17 cellular contexts compared by ENCODE assay signal in genomic region chr14:31070431-31070830, GRCh38. TPM values are rescaled to one million over a fixed set of nuclear protein-coding genes. Genes with fewer than 3 reads are reported as not detected.
A peak's percentile ranks its signal among the peaks of the same experiment; 100 is the strongest.
DNase-seq lines count a peak whose midpoint lies in the region; TF ChIP-seq lines count a peak whose summit lies in the region.
"Had no signal": no experiment of that assay in that cellular context is flagged by ENCODE, and none has a peak within 500 bp of the region (broad histone marks: within the 10 kb centered on the region; RNA-seq: fewer than 3 reads in every experiment).

No MANE protein-coding gene starts in this region.

- peak overlapping the region; percentile 41 for H3K27ac ChIP-seq in mesodermal cell (ENCODE audit: low read depth, low read length, severe bottlenecking)
- H3K27ac ChIP-seq: esophagus squamous epithelium, neural progenitor cell had no signal

- WGBS in mesodermal cell (ENCODE audit: insufficient coverage in 2 of 2), 2 experiments, result 93 to 100% methylated on average over 4 to 5 of the region's 5 CpGs

- H3K36me3 Mint-ChIP-seq in Caco-2 (ENCODE audit: insufficient read depth, unreplicated experiment), result no peaks in the 10 kb centered on the region
- peaks cover 4% of the 10 kb centered on the region for H3K36me3 Mint-ChIP-seq in T-helper 2 cell treated with Interferon-gamma antibody and Interleukin-4, amounts not matched to agents 5 μg/mL and 100 μg/mL, for 36 hours (ENCODE audit: low read depth)

- peaks cover 3% of the 10 kb centered on the region for H3K36me3 ChIP-seq in mesodermal cell (ENCODE audit: control insufficient read depth, insufficient read depth, low read length)
- no peaks in the 10 kb centered on the region for H3K36me3 ChIP-seq in Caco-2 (ENCODE audit: control insufficient read depth, insufficient read depth, low read length)
- H3K36me3 ChIP-seq: neural progenitor cell had no signal

- CTCF ChIA-PET in Caco-2 (lab: Charles Lee), result no interaction called here

- H3K9me3 ChIP-seq in mesodermal cell (ENCODE audit: control insufficient read depth, low read length), result no peaks in the 10 kb centered on the region
- no peaks in the 10 kb centered on the region for H3K9me3 ChIP-seq in Caco-2
- H3K9me3 ChIP-seq: esophagus squamous epithelium had no signal

- H3K27me3 ChIP-seq in Caco-2 (replicated peaks; ENCODE audit: control insufficient read depth, insufficient read depth, low read length), result no peaks in the 10 kb centered on the region
- H3K27me3 ChIP-seq: esophagus squamous epithelium, neural progenitor cell had no signal

- H3K4me1 ChIP-seq in mesodermal cell (ENCODE audit: control insufficient read depth, insufficient read depth, low read length, poor library complexity, severe bottlenecking) (no peaks in the 10 kb centered on the region), Caco-2 (no peaks in the 10 kb centered on the region)
- H3K4me1 ChIP-seq: esophagus squamous epithelium, neural progenitor cell had no signal

- H3K27me3 Mint-ChIP-seq in Caco-2 (ENCODE audit: insufficient read depth, unreplicated experiment), result no peaks in the 10 kb centered on the region
- H3K27me3 Mint-ChIP-seq in T-helper 2 cell treated with Interferon-gamma antibody and Interleukin-4, amounts not matched to agents 5 μg/mL and 100 μg/mL, for 36 hours (ENCODE audit: low read depth), result no peaks in the 10 kb centered on the region
- H3K27me3 Mint-ChIP-seq: activated CD4-positive, alpha-beta T cell treated with anti-CD3 and anti-CD28 coated beads for 36 hours; activated T-helper 17 cell treated with anti-CD3 and anti-CD28 coated beads, Interleukin-2, amount 50 U/mL, for 72 hours; stimulated activated memory B cell treated with anti-CD40 and anti-IgM and Interleukin-4, amounts not matched to agents 10 μg/mL and 1 μg/mL and 100 μg/mL, for 72 hours had no signal

- H3K4me1 Mint-ChIP-seq in Caco-2 (ENCODE audit: low read depth, unreplicated experiment), result no peaks in the 10 kb centered on the region
- H3K4me1 Mint-ChIP-seq in T-helper 2 cell treated with Interferon-gamma antibody and Interleukin-4, amounts not matched to agents 5 μg/mL and 100 μg/mL, for 36 hours (ENCODE audit: low read depth), result no peaks in the 10 kb centered on the region
- H3K4me1 Mint-ChIP-seq: activated CD4-positive, alpha-beta T cell treated with anti-CD3 and anti-CD28 coated beads for 36 hours; activated T-helper 17 cell treated with anti-CD3 and anti-CD28 coated beads, Interleukin-2, amount 50 U/mL, for 72 hours; neural progenitor cell; stimulated activated memory B cell treated with anti-CD40 and anti-IgM and Interleukin-4, amounts not matched to agents 10 μg/mL and 1 μg/mL and 100 μg/mL, for 72 hours had no signal

- DNase-seq in AG10803 (ENCODE audit: low read depth) (peak; percentile 98), LoVo (ENCODE audit: low spot score) (peak; percentile 38), choroid plexus epithelial cell (ENCODE audit: low read depth) (peak; percentile 90), Caco-2 (no peak), HuH-7.5 (ENCODE audit: low spot score) (no peak), NCI-H345 treated with DMSO at 0.1 percent for 48 hours (lab: John Stamatoyannopoulos, UW; ENCODE audit: unreplicated experiment) (no peak)
- DNase-seq in T-helper 2 cell treated with Interferon-gamma antibody and Interleukin-4, amounts not matched to agents 5 μg/mL and 100 μg/mL, for 36 hours (ENCODE audit: low spot score), result no peak
- DNase-seq: activated CD4-positive, alpha-beta T cell treated with anti-CD3 and anti-CD28 coated beads for 36 hours; caudate nucleus; esophagus squamous epithelium; left colon; NCI-H1417 treated with DMSO at 0.1 percent for 48 hours had no signal

- no peak for TF ChIP-seq CTCF in AG10803 (conservative IDR thresholded peaks at IDR 0.05; ENCODE audit: low read length)
- TF ChIP-seq CTCF in choroid plexus epithelial cell (conservative IDR thresholded peaks at IDR 0.05; ENCODE audit: low read depth, low read length), result no peak
- TF ChIP-seq CTCF in Caco-2 (IDR thresholded peaks at IDR 0.05; ENCODE audit: insufficient read depth in 1 of 2, low read depth in 1 of 2, low read length in 1 of 2, severe bottlenecking in 1 of 2, unreplicated experiment in 1 of 2), result no peak

- no peak overlapping the region for H3K4me3 ChIP-seq in AG10803 (ENCODE audit: low read length)
- H3K4me3 ChIP-seq in choroid plexus epithelial cell (ENCODE audit: low read depth, low read length), result no peak overlapping the region
- H3K4me3 ChIP-seq in mesodermal cell (ENCODE audit: extremely low read depth, insufficient read depth, low read length, poor library complexity, severe bottlenecking), result no peak overlapping the region
- H3K4me3 ChIP-seq in Caco-2 (ENCODE audit: low read depth, low read length), result no peak overlapping the region
- H3K4me3 ChIP-seq: esophagus squamous epithelium, neural progenitor cell had no signal

- BruUV-seq in Caco-2 (replicated peaks; lab: Mats Ljungman, UMichigan), result no TSS peak

- intact Hi-C loops in Caco-2 (cut with micrococcal nuclease; ENCODE audit: unreplicated experiment), result no loop called here

- no peaks in the 10 kb centered on the region for H3K9me3 Mint-ChIP-seq in Caco-2 (ENCODE audit: unreplicated experiment)
- no peaks in the 10 kb centered on the region for H3K9me3 Mint-ChIP-seq in T-helper 2 cell treated with Interferon-gamma antibody and Interleukin-4, amounts not matched to agents 5 μg/mL and 100 μg/mL, for 36 hours
- H3K9me3 Mint-ChIP-seq: activated T-helper 17 cell treated with anti-CD3 and anti-CD28 coated beads, Interleukin-2, amount 50 U/mL, for 72 hours; neural progenitor cell had no signal

- H3K27ac Mint-ChIP-seq in Caco-2 (ENCODE audit: unreplicated experiment), result no peak overlapping the region
- H3K27ac Mint-ChIP-seq in T-helper 2 cell treated with Interferon-gamma antibody and Interleukin-4, amounts not matched to agents 5 μg/mL and 100 μg/mL, for 36 hours, result no peak overlapping the region
- H3K27ac Mint-ChIP-seq: activated CD4-positive, alpha-beta T cell treated with anti-CD3 and anti-CD28 coated beads for 36 hours; activated T-helper 17 cell treated with anti-CD3 and anti-CD28 coated beads, Interleukin-2, amount 50 U/mL, for 72 hours; CD14-positive monocyte; neural progenitor cell; stimulated activated memory B cell treated with anti-CD40 and anti-IgM and Interleukin-4, amounts not matched to agents 10 μg/mL and 1 μg/mL and 100 μg/mL, for 72 hours had no signal

- H3K4me3 Mint-ChIP-seq in Caco-2 (ENCODE audit: unreplicated experiment), result no peak overlapping the region
- no peak overlapping the region for H3K4me3 Mint-ChIP-seq in T-helper 2 cell treated with Interferon-gamma antibody and Interleukin-4, amounts not matched to agents 5 μg/mL and 100 μg/mL, for 36 hours
- H3K4me3 Mint-ChIP-seq: activated CD4-positive, alpha-beta T cell treated with anti-CD3 and anti-CD28 coated beads for 36 hours; activated T-helper 17 cell treated with anti-CD3 and anti-CD28 coated beads, Interleukin-2, amount 50 U/mL, for 72 hours; CD14-positive monocyte; neural progenitor cell; stimulated activated memory B cell treated with anti-CD40 and anti-IgM and Interleukin-4, amounts not matched to agents 10 μg/mL and 1 μg/mL and 100 μg/mL, for 72 hours had no signal

- POLR2A ChIA-PET in Caco-2 (lab: Charles Lee), result no interaction called here

RNA-seq across cellular contexts. Expression of gene STRN3, which starts 44.3 kb away (rescaled TPM):
- 29.6 TPM for polyA plus RNA-seq in mesodermal cell (2013, experiment 1 of 2)
- polyA plus RNA-seq in mesodermal cell (2013, experiment 2 of 2), result 32.1 TPM
- 38.0 and 41.8 TPM in 2 replicates for total RNA-seq in Caco-2 (2022)

RNA-seq across cellular contexts. Expression of gene AP4S1, which starts 45.0 kb away (rescaled TPM):
- 3.9 TPM for polyA plus RNA-seq in mesodermal cell (2013, experiment 1 of 2)
- polyA plus RNA-seq in mesodermal cell (2013, experiment 2 of 2), result 5.0 TPM
- total RNA-seq in Caco-2 (2022), result 10.8 and 13.2 TPM in 2 replicates

Comparison
In these comparisons a context has a peak if more than half of its experiments do, and no peak if none do; other contexts are left out.
1. DNase-seq: peak in AG10803 (single experiment), LoVo (single experiment) and choroid plexus epithelial cell (single experiment); none in Caco-2 (0 of 2), T-helper 2 cell treated with Interferon-gamma antibody and Interleukin-4, amounts not matched to agents 5 μg/mL and 100 μg/mL, for 36 hours (single experiment), HuH-7.5 (single experiment) and NCI-H345 treated with DMSO at 0.1 percent for 48 hours (single experiment).